ENCODE assay signal across 9 cellular contexts in the genomic region with DNA sequence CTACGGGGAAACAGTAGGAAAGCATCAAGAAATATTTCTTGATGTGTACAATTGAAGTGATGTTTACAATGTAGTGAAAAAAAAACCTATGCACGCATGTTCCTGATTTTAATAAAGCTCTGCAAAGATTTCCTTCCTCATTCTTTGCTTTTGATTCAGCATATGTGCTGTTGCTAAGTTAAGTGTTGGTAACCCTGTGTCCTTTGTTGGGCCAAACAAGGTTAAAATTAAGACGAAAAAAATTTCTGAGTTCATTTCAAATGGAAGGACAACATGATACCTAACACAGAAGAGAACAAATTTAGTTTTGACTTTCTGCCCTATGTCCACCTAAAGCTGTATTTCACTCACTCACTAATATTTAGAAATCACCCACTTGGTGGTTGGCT.
DNase-seq lines count a peak whose midpoint lies in the region; ATAC-seq and TF ChIP-seq lines count a peak whose summit lies in the region.
"Had no signal": no experiment of that assay in that cellular context is flagged by ENCODE, and none has a peak within 500 bp of the region (broad histone marks: within the 10 kb centered on the region; RNA-seq: fewer than 3 reads in every experiment).

No MANE protein-coding gene starts in this region.

- H3K4me3 ChIP-seq in esophagus (ENCODE audit: low read depth in 1 of 2, low read length in 2 of 2) (peak overlapping the region in 1 of 2 donors; percentile 37), gastrocnemius medialis (peak overlapping the region; percentile 22 to 35 (median 32))
- H3K4me3 ChIP-seq: hepatocyte had no signal

- intact Hi-C loops in gastrocnemius medialis (cut with DNase I; ENCODE audit: low total_unique reads): loop anchor here (2.0 kb wide), 1 partner anchor 14 kb away; no protein-coding TSS in a partner anchor

- H3K36me3 ChIP-seq in esophagus (ENCODE audit: control insufficient read depth in 2 of 2, insufficient read depth in 2 of 2, low read length in 1 of 2) (peaks cover 2 to 3% of the 10 kb centered on the region in 2 donors), gastrocnemius medialis (no peaks in the 10 kb centered on the region)

- in situ Hi-C loops in gastrocnemius medialis (cut with MboI; ENCODE audit: low sequenced_read_pairs in 4 of 4): loop anchor here in 1 of 4 donors (10.0 kb wide), 1 partner anchor 50 kb away; no protein-coding TSS in a partner anchor

- no peaks in the 10 kb centered on the region for H3K9me3 ChIP-seq in esophagus (ENCODE audit: control insufficient read depth in 2 of 2, insufficient read depth in 1 of 2, low read depth in 1 of 2, low read length in 1 of 2)
- H3K9me3 ChIP-seq in gastrocnemius medialis: no peaks in the 10 kb centered on the region

- peak; percentile 1 for ATAC-seq in GM21360 (IDR thresholded peaks at IDR 0.05; ENCODE audit: unreplicated experiment)
- no peak for ATAC-seq in gastrocnemius medialis

- H3K27me3 ChIP-seq in esophagus (ENCODE audit: control insufficient read depth in 1 of 2, insufficient read depth in 2 of 2, low read length in 2 of 2) (no peaks in the 10 kb centered on the region), gastrocnemius medialis (no peaks in the 10 kb centered on the region)
- H3K27me3 ChIP-seq: hepatocyte had no signal

- H3K27ac ChIP-seq in esophagus (ENCODE audit: low read depth in 2 of 2, low read length in 1 of 2) (peak overlapping the region; percentile 79 to 89), gastrocnemius medialis (peak overlapping the region; percentile 75 to 88 (median 84))
- H3K27ac ChIP-seq: hepatocyte had no signal

- 38 to 43% methylated on average over 3 of the region's 3 CpGs for WGBS in esophagus, 2 donors

- peaks cover 3 to 4% of the 10 kb centered on the region in 2 donors for H3K4me1 ChIP-seq in esophagus (ENCODE audit: control insufficient read depth in 2 of 2, insufficient read depth in 2 of 2, low read length in 1 of 2)
- peaks cover 59 to 62% of the 10 kb centered on the region in 2 donors for H3K4me1 ChIP-seq in gastrocnemius medialis

- TF ChIP-seq CTCF in gastrocnemius medialis (IDR thresholded peaks at IDR 0.05 in 4 of 5, conservative IDR thresholded peaks at IDR 0.05 in 1 of 5): no peak

- peak; percentile 73 for DNase-seq in MV-4-11 (lab: John Stamatoyannopoulos, UW)
- DNase-seq in gastrocnemius medialis: no peak
- DNase-seq in A172 (ENCODE audit: low spot score): no peak
- DNase-seq in NCI-H2029 treated with DMSO at 0.1 percent for 48 hours (lab: John Stamatoyannopoulos, UW): no peak
- DNase-seq in DMS53 (lab: John Stamatoyannopoulos, UW): no peak
- DNase-seq in globus pallidus (ENCODE audit: low spot score): no peak

- no peak for TF ChIP-seq POLR2A in gastrocnemius medialis (IDR thresholded peaks at IDR 0.05)
